ENCODE assay signal across 20 cellular contexts in genomic region chr3:2001306-2002108, GRCh38.
DNase-seq lines count a peak whose midpoint lies in the region; ATAC-seq and TF ChIP-seq lines count a peak whose summit lies in the region.
"Had no signal": no experiment of that assay in that cellular context is flagged by ENCODE, and none has a peak within 500 bp of the region (broad histone marks: within the 10 kb centered on the region; RNA-seq: fewer than 3 reads in every experiment).

No MANE protein-coding gene starts in this region.

- no peaks in the 10 kb centered on the region for H3K36me3 ChIP-seq in mucosa of descending colon (ENCODE audit: low read depth)

- intact Hi-C loops in mucosa of descending colon (cut with DNase I, micrococcal nuclease), result no loop called here

- no peak overlapping the region for H3K4me3 Mint-ChIP-seq in activated T-cell treated with anti-CD3 and anti-CD28 coated beads, Interleukin-2, amount 50 U/mL, for 72 hours
- H3K4me3 Mint-ChIP-seq in activated T-cell treated with anti-CD3 and anti-CD28 coated beads, Interleukin-2, amount 50 U/mL, for 24 hours, result no peak overlapping the region
- H3K4me3 Mint-ChIP-seq: CD8-positive, alpha-beta T cell had no signal

- H3K27me3 Mint-ChIP-seq in activated T-cell treated with anti-CD3 and anti-CD28 coated beads, Interleukin-2, amount 50 U/mL, for 72 hours (ENCODE audit: low read depth), result no peaks in the 10 kb centered on the region
- H3K27me3 Mint-ChIP-seq in activated T-cell treated with anti-CD3 and anti-CD28 coated beads, Interleukin-2, amount 50 U/mL, for 24 hours, result no peaks in the 10 kb centered on the region

- in situ Hi-C loops in KBM-7 (cut with MboI; ENCODE audit: low pct_unique_long_range_greater_than_20kb, low sequenced_read_pairs), result no loop called here

- no peak for ATAC-seq in activated T-cell treated with anti-CD3 and anti-CD28 coated beads, Interleukin-2, amount 50 U/mL, for 72 hours (replicated peaks in 1 of 2)
- ATAC-seq in mucosa of descending colon (peak; percentile 79), HG02973 (IDR thresholded peaks at IDR 0.05; ENCODE audit: unreplicated experiment) (no peak), GM21360 (IDR thresholded peaks at IDR 0.05; ENCODE audit: unreplicated experiment) (no peak)
- ATAC-seq: CD8-positive, alpha-beta T cell; HepG2 had no signal

- TF ChIP-seq CTCF in VCaP (conservative IDR thresholded peaks at IDR 0.05) (no peak), mucosa of descending colon (IDR thresholded peaks at IDR 0.05) (no peak)

- H3K27ac ChIP-seq in VCaP, result peak overlapping the region; percentile 86
- H3K27ac ChIP-seq: C4-2B had no signal

- H3K36me3 Mint-ChIP-seq in activated T-cell treated with anti-CD3 and anti-CD28 coated beads, Interleukin-2, amount 50 U/mL, for 72 hours (ENCODE audit: insufficient read depth in 2 of 2), result peaks cover 0 to 3% of the 10 kb centered on the region in 2 donors
- no peaks in the 10 kb centered on the region for H3K36me3 Mint-ChIP-seq in activated T-cell treated with anti-CD3 and anti-CD28 coated beads, Interleukin-2, amount 50 U/mL, for 24 hours (ENCODE audit: low read depth)
- H3K36me3 Mint-ChIP-seq: CD8-positive, alpha-beta T cell had no signal

- no peaks in the 10 kb centered on the region for H3K4me1 ChIP-seq in mucosa of descending colon (ENCODE audit: low read depth)
- H3K4me1 ChIP-seq: Caco-2 had no signal

- peak overlapping the region; percentile 49 for H3K27ac Mint-ChIP-seq in activated T-cell treated with anti-CD3 and anti-CD28 coated beads, Interleukin-2, amount 50 U/mL, for 72 hours
- H3K27ac Mint-ChIP-seq in activated T-cell treated with anti-CD3 and anti-CD28 coated beads, Interleukin-2, amount 50 U/mL, for 24 hours, result no peak overlapping the region
- H3K27ac Mint-ChIP-seq: CD8-positive, alpha-beta T cell had no signal

- DNase-seq in activated T-cell treated with anti-CD3 and anti-CD28 coated beads, Interleukin-2, amount 50 U/mL, for 72 hours, result no peak
- no peak for DNase-seq in activated T-cell treated with anti-CD3 and anti-CD28 coated beads, Interleukin-2, amount 50 U/mL, for 24 hours
- DNase-seq in mucosa of descending colon, result no peak
- no peak for DNase-seq in KBM-7
- DNase-seq: AML-193; Caco-2; CD8-positive, alpha-beta T cell; HCEC 1CT; Kasumi-1; NCI-H1092 treated with DMSO at 0.1 percent for 48 hours; NCI-H146; NCI-H2107; NCI-H446 treated with DMSO at 0.1 percent for 48 hours; NCI-H526; SIG-M5 had no signal

- H3K4me3 ChIP-seq in mucosa of descending colon, result no peak overlapping the region

- no peaks in the 10 kb centered on the region for H3K9me3 ChIP-seq in mucosa of descending colon
- H3K9me3 ChIP-seq: Caco-2 had no signal

- H3K9me3 Mint-ChIP-seq in activated T-cell treated with anti-CD3 and anti-CD28 coated beads, Interleukin-2, amount 50 U/mL, for 72 hours, result peaks cover 2 to 5% of the 10 kb centered on the region in 2 donors
- H3K9me3 Mint-ChIP-seq in activated T-cell treated with anti-CD3 and anti-CD28 coated beads, Interleukin-2, amount 50 U/mL, for 24 hours, result peaks cover 11% of the 10 kb centered on the region

- H3K4me1 Mint-ChIP-seq in activated T-cell treated with anti-CD3 and anti-CD28 coated beads, Interleukin-2, amount 50 U/mL, for 72 hours (ENCODE audit: low read depth), result no peaks in the 10 kb centered on the region
- no peaks in the 10 kb centered on the region for H3K4me1 Mint-ChIP-seq in activated T-cell treated with anti-CD3 and anti-CD28 coated beads, Interleukin-2, amount 50 U/mL, for 24 hours (ENCODE audit: low read depth)
